1 cellular context compared by ENCODE assay signal in the genomic region with DNA sequence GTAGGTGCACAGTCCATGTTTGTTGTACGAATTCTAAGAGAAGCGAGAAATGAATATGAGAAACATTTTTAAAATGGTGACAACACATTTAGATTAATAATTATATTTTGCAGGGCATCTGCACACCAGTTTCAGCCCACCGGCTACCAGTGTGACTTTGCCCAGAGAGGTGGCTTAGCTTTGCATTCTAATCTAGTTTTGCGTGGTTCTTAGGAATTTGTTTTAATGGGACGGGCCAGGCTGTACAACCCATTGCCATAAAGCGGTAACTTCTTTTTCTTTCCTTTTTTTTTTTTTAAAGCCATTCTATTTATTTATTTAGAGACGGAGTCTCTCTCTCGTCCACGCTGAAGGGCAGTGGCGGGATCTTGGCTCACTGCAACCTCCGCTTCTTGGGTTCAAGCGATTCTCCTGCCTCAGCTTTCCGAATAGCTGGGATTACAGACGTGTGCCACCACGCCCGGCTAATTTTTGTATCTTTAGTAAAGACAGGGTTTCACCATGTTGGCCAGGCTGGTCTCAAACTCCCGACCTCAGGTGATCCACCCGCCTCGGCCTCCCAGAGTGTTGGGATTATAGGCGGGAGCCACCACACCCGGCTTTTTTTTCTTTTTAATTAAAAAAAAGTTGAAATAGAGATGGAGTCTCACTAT.
TF ChIP-seq lines count a peak whose summit lies in the region.

No MANE protein-coding gene starts in this region.

TF ChIP-seq in GM23338, 12 proteins besides CTCF, POLR2A, EP300 and RAD21 (continued from another document):
- TF ChIP-seq, protein P1, sequence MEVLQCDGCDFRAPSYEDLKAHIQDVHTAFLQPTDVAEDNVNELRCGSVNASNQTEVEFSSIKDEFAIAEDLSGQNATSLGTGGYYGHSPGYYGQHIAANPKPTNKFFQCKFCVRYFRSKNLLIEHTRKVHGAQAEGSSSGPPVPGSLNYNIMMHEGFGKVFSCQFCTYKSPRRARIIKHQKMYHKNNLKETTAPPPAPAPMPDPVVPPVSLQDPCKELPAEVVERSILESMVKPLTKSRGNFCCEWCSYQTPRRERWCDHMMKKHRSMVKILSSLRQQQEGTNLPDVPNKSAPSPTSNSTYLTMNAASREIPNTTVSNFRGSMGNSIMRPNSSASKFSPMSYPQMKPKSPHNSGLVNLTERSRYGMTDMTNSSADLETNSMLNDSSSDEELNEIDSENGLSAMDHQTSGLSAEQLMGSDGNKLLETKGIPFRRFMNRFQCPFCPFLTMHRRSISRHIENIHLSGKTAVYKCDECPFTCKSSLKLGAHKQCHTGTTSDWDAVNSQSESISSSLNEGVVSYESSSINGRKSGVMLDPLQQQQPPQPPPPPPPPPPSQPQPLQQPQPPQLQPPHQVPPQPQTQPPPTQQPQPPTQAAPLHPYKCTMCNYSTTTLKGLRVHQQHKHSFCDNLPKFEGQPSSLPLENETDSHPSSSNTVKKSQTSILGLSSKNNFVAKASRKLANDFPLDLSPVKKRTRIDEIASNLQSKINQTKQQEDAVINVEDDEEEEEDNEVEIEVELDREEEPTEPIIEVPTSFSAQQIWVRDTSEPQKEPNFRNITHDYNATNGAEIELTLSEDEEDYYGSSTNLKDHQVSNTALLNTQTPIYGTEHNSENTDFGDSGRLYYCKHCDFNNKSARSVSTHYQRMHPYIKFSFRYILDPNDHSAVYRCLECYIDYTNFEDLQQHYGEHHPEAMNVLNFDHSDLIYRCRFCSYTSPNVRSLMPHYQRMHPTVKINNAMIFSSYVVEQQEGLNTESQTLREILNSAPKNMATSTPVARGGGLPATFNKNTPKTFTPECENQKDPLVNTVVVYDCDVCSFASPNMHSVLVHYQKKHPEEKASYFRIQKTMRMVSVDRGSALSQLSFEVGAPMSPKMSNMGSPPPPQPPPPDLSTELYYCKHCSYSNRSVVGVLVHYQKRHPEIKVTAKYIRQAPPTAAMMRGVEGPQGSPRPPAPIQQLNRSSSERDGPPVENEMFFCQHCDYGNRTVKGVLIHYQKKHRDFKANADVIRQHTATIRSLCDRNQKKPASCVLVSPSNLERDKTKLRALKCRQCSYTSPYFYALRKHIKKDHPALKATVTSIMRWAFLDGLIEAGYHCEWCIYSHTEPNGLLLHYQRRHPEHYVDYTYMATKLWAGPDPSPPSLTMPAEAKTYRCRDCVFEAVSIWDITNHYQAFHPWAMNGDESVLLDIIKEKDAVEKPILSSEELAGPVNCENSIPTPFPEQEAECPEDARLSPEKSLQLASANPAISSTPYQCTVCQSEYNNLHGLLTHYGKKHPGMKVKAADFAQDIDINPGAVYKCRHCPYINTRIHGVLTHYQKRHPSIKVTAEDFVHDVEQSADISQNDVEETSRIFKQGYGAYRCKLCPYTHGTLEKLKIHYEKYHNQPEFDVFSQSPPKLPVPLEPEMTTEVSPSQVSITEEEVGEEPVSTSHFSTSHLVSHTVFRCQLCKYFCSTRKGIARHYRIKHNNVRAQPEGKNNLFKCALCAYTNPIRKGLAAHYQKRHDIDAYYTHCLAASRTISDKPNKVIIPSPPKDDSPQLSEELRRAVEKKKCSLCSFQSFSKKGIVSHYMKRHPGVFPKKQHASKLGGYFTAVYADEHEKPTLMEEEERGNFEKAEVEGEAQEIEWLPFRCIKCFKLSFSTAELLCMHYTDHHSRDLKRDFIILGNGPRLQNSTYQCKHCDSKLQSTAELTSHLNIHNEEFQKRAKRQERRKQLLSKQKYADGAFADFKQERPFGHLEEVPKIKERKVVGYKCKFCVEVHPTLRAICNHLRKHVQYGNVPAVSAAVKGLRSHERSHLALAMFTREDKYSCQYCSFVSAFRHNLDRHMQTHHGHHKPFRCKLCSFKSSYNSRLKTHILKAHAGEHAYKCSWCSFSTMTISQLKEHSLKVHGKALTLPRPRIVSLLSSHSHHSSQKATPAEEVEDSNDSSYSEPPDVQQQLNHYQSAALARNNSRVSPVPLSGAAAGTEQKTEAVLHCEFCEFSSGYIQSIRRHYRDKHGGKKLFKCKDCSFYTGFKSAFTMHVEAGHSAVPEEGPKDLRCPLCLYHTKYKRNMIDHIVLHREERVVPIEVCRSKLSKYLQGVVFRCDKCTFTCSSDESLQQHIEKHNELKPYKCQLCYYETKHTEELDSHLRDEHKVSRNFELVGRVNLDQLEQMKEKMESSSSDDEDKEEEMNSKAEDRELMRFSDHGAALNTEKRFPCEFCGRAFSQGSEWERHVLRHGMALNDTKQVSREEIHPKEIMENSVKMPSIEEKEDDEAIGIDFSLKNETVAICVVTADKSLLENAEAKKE (CRISPR knock-in tag; IDR thresholded peaks at IDR 0.05) = no peak
- TF ChIP-seq POLR2AphosphoS5 (IDR thresholded peaks at IDR 0.05; ENCODE audit: low read depth) (no peak), NANOG (IDR thresholded peaks at IDR 0.05; ENCODE audit: borderline replicate concordance) (no peak), CREB1 (CRISPR knock-in tag; IDR thresholded peaks at IDR 0.05; ENCODE audit: low read depth) (no peak)
TF ChIP-seq in GM23338: peak in this region for 0.
